In genomic region chr12:6352198-6353173, GRCh38 we compare ENCODE assay signal across 1 cellular context.
TF ChIP-seq lines count a peak whose summit lies in the region.

No MANE protein-coding gene starts in this region.

TF ChIP-seq in H1, 55 proteins besides CTCF, POLR2A, EP300 and RAD21:
- TF ChIP-seq, protein P1, sequence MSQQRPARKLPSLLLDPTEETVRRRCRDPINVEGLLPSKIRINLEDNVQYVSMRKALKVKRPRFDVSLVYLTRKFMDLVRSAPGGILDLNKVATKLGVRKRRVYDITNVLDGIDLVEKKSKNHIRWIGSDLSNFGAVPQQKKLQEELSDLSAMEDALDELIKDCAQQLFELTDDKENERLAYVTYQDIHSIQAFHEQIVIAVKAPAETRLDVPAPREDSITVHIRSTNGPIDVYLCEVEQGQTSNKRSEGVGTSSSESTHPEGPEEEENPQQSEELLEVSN (IDR thresholded peaks at IDR 0.05) = no peak
- no peak for TF ChIP-seq SUZ12 (IDR thresholded peaks at IDR 0.05; ENCODE audit: low read length)
- TF ChIP-seq BRCA1 (IDR thresholded peaks at IDR 0.05; ENCODE audit: low read depth, low read length) = no peak
- TF ChIP-seq, protein P2, sequence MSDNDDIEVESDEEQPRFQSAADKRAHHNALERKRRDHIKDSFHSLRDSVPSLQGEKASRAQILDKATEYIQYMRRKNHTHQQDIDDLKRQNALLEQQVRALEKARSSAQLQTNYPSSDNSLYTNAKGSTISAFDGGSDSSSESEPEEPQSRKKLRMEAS (IDR thresholded peaks at IDR 0.05) = no peak
- TF ChIP-seq FOSL1 (IDR thresholded peaks at IDR 0.05; ENCODE audit: insufficient read depth, low read depth, low read length) = no peak
- no peak for TF ChIP-seq NRF1 (IDR thresholded peaks at IDR 0.05; ENCODE audit: low read depth, low read length)
- TF ChIP-seq, protein P3, sequence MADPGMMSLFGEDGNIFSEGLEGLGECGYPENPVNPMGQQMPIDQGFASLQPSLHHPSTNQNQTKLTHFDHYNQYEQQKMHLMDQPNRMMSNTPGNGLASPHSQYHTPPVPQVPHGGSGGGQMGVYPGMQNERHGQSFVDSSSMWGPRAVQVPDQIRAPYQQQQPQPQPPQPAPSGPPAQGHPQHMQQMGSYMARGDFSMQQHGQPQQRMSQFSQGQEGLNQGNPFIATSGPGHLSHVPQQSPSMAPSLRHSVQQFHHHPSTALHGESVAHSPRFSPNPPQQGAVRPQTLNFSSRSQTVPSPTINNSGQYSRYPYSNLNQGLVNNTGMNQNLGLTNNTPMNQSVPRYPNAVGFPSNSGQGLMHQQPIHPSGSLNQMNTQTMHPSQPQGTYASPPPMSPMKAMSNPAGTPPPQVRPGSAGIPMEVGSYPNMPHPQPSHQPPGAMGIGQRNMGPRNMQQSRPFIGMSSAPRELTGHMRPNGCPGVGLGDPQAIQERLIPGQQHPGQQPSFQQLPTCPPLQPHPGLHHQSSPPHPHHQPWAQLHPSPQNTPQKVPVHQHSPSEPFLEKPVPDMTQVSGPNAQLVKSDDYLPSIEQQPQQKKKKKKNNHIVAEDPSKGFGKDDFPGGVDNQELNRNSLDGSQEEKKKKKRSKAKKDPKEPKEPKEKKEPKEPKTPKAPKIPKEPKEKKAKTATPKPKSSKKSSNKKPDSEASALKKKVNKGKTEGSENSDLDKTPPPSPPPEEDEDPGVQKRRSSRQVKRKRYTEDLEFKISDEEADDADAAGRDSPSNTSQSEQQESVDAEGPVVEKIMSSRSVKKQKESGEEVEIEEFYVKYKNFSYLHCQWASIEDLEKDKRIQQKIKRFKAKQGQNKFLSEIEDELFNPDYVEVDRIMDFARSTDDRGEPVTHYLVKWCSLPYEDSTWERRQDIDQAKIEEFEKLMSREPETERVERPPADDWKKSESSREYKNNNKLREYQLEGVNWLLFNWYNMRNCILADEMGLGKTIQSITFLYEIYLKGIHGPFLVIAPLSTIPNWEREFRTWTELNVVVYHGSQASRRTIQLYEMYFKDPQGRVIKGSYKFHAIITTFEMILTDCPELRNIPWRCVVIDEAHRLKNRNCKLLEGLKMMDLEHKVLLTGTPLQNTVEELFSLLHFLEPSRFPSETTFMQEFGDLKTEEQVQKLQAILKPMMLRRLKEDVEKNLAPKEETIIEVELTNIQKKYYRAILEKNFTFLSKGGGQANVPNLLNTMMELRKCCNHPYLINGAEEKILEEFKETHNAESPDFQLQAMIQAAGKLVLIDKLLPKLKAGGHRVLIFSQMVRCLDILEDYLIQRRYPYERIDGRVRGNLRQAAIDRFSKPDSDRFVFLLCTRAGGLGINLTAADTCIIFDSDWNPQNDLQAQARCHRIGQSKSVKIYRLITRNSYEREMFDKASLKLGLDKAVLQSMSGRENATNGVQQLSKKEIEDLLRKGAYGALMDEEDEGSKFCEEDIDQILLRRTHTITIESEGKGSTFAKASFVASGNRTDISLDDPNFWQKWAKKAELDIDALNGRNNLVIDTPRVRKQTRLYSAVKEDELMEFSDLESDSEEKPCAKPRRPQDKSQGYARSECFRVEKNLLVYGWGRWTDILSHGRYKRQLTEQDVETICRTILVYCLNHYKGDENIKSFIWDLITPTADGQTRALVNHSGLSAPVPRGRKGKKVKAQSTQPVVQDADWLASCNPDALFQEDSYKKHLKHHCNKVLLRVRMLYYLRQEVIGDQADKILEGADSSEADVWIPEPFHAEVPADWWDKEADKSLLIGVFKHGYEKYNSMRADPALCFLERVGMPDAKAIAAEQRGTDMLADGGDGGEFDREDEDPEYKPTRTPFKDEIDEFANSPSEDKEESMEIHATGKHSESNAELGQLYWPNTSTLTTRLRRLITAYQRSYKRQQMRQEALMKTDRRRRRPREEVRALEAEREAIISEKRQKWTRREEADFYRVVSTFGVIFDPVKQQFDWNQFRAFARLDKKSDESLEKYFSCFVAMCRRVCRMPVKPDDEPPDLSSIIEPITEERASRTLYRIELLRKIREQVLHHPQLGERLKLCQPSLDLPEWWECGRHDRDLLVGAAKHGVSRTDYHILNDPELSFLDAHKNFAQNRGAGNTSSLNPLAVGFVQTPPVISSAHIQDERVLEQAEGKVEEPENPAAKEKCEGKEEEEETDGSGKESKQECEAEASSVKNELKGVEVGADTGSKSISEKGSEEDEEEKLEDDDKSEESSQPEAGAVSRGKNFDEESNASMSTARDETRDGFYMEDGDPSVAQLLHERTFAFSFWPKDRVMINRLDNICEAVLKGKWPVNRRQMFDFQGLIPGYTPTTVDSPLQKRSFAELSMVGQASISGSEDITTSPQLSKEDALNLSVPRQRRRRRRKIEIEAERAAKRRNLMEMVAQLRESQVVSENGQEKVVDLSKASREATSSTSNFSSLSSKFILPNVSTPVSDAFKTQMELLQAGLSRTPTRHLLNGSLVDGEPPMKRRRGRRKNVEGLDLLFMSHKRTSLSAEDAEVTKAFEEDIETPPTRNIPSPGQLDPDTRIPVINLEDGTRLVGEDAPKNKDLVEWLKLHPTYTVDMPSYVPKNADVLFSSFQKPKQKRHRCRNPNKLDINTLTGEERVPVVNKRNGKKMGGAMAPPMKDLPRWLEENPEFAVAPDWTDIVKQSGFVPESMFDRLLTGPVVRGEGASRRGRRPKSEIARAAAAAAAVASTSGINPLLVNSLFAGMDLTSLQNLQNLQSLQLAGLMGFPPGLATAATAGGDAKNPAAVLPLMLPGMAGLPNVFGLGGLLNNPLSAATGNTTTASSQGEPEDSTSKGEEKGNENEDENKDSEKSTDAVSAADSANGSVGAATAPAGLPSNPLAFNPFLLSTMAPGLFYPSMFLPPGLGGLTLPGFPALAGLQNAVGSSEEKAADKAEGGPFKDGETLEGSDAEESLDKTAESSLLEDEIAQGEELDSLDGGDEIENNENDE (IDR thresholded peaks at IDR 0.05; ENCODE audit: insufficient replicate concordance, low read length) = no peak
- TF ChIP-seq GTF2F1 (IDR thresholded peaks at IDR 0.05; ENCODE audit: borderline replicate concordance, low read depth, low read length) = no peak
- TF ChIP-seq JUN (IDR thresholded peaks at IDR 0.05; ENCODE audit: low read depth, low read length) = no peak
- no peak for TF ChIP-seq YY1 (IDR thresholded peaks at IDR 0.05; ENCODE audit: low read depth, low read length)
- no peak for TF ChIP-seq ASH2L (IDR thresholded peaks at IDR 0.05; ENCODE audit: low read length)
